ENCODE assay signal across 20 cellular contexts in genomic region chr7:74222851-74223710, GRCh38. TPM values are rescaled to one million over a fixed set of nuclear protein-coding genes. Genes with fewer than 3 reads are reported as not detected.
DNase-seq lines count a peak whose midpoint lies in the region; ATAC-seq and TF ChIP-seq lines count a peak whose summit lies in the region.
"Had no signal": no experiment of that assay in that cellular context is flagged by ENCODE, and none has a peak within 500 bp of the region (broad histone marks: within the 10 kb centered on the region; RNA-seq: fewer than 3 reads in every experiment).

No MANE protein-coding gene starts in this region.

- H2AFZ ChIP-seq in DND-41 (ENCODE audit: low read depth, low read length) (no peak overlapping the region), OCI-LY7 (ENCODE audit: low read length) (no peak overlapping the region)

- H3K27me3 ChIP-seq in DND-41 (ENCODE audit: insufficient read depth, low read length, poor library complexity) (no peaks in the 10 kb centered on the region), upper lobe of right lung (no peaks in the 10 kb centered on the region)
- H3K27me3 ChIP-seq: vagina had no signal

- H3K27ac Mint-ChIP-seq in T-helper 2 cell treated with Interferon-gamma antibody and Interleukin-4, amounts not matched to agents 5 μg/mL and 100 μg/mL, for 36 hours, result peak overlapping the region; percentile 58
- peak overlapping the region; percentile 59 to 69 for H3K27ac Mint-ChIP-seq in natural killer cell

- H3K9ac ChIP-seq in DND-41 (ENCODE audit: low read depth, low read length), result no peak overlapping the region
- H3K9ac ChIP-seq: KMS-11 had no signal

- intact Hi-C loops in OCI-LY7 (cut with micrococcal nuclease; ENCODE audit: unreplicated experiment), result no loop called here
- intact Hi-C loops in natural killer cell (cut with micrococcal nuclease), result no loop called here
- intact Hi-C loops in upper lobe of right lung (cut with DNase I), result no loop called here

- H3K9me3 ChIP-seq in DND-41 (ENCODE audit: insufficient read depth, low read length, severe bottlenecking) (no peaks in the 10 kb centered on the region), OCI-LY7 (ENCODE audit: low read length) (no peaks in the 10 kb centered on the region), upper lobe of right lung (no peaks in the 10 kb centered on the region)
- H3K9me3 ChIP-seq: vagina had no signal

- H3K9me3 Mint-ChIP-seq in T-helper 2 cell treated with Interferon-gamma antibody and Interleukin-4, amounts not matched to agents 5 μg/mL and 100 μg/mL, for 36 hours, result no peaks in the 10 kb centered on the region
- no peaks in the 10 kb centered on the region for H3K9me3 Mint-ChIP-seq in natural killer cell
- H3K9me3 Mint-ChIP-seq: naive thymus-derived CD4-positive, alpha-beta T cell had no signal

- H3K79me2 ChIP-seq in DND-41 (ENCODE audit: insufficient read depth, low read length) (no peaks in the 10 kb centered on the region), OCI-LY7 (ENCODE audit: insufficient read depth, low read depth, low read length) (no peaks in the 10 kb centered on the region)

- H3K27me3 Mint-ChIP-seq in T-helper 2 cell treated with Interferon-gamma antibody and Interleukin-4, amounts not matched to agents 5 μg/mL and 100 μg/mL, for 36 hours (ENCODE audit: low read depth), result no peaks in the 10 kb centered on the region
- no peaks in the 10 kb centered on the region for H3K27me3 Mint-ChIP-seq in natural killer cell (ENCODE audit: low read depth in 2 of 2)
- H3K27me3 Mint-ChIP-seq: naive thymus-derived CD4-positive, alpha-beta T cell had no signal

- H3K4me3 ChIP-seq in DND-41 (ENCODE audit: low read depth in 1 of 2, low read length in 2 of 2), result no peak overlapping the region
- no peak overlapping the region for H3K4me3 ChIP-seq in OCI-LY7 (ENCODE audit: low read depth, low read length, poor library complexity, severe bottlenecking)
- no peak overlapping the region for H3K4me3 ChIP-seq in upper lobe of right lung
- H3K4me3 ChIP-seq: vagina had no signal

- no peak overlapping the region for H3K4me3 Mint-ChIP-seq in T-helper 2 cell treated with Interferon-gamma antibody and Interleukin-4, amounts not matched to agents 5 μg/mL and 100 μg/mL, for 36 hours
- peak overlapping the region; percentile 49 for H3K4me3 Mint-ChIP-seq in natural killer cell
- H3K4me3 Mint-ChIP-seq: naive thymus-derived CD4-positive, alpha-beta T cell had no signal

- no TSS peak for BruUV-seq in OCI-LY7 (replicated peaks; lab: Mats Ljungman, UMichigan)

- H4K20me1 ChIP-seq in DND-41 (ENCODE audit: insufficient read depth, low read length) (no peaks in the 10 kb centered on the region), OCI-LY7 (ENCODE audit: insufficient read depth, low read length) (no peaks in the 10 kb centered on the region)

- H3K4me1 Mint-ChIP-seq in T-helper 2 cell treated with Interferon-gamma antibody and Interleukin-4, amounts not matched to agents 5 μg/mL and 100 μg/mL, for 36 hours (ENCODE audit: low read depth), result peaks cover 11% of the 10 kb centered on the region
- H3K4me1 Mint-ChIP-seq in natural killer cell, result peaks cover 24 to 51% of the 10 kb centered on the region in 2 donors

- peak overlapping the region; percentile 64 for H3K27ac ChIP-seq in DND-41 (ENCODE audit: low read length)
- peak overlapping the region; percentile 30 for H3K27ac ChIP-seq in OCI-LY7 (ENCODE audit: low read depth, low read length, poor library complexity, severe bottlenecking)
- H3K27ac ChIP-seq in upper lobe of right lung, result no peak overlapping the region
- H3K27ac ChIP-seq: KMS-11, vagina had no signal

- no peak; the same call in 2 of the 3 replicates for ATAC-seq in DND-41 (ENCODE audit: insufficient read depth, low read depth)
- ATAC-seq in natural killer cell, result no peak
- ATAC-seq in upper lobe of right lung, result no peak
- ATAC-seq: naive thymus-derived CD4-positive, alpha-beta T cell had no signal

- CTCF ChIA-PET in OCI-LY7 (lab: Charles Lee; ENCODE audit: unreplicated experiment), result no interaction called here

- H3K36me3 Mint-ChIP-seq in T-helper 2 cell treated with Interferon-gamma antibody and Interleukin-4, amounts not matched to agents 5 μg/mL and 100 μg/mL, for 36 hours (ENCODE audit: low read depth), result peaks cover 28% of the 10 kb centered on the region
- H3K36me3 Mint-ChIP-seq in natural killer cell, result no peaks in the 10 kb centered on the region

- H3K36me3 ChIP-seq in DND-41 (ENCODE audit: insufficient read depth, low read length) (peaks cover 33% of the 10 kb centered on the region), OCI-LY7 (ENCODE audit: insufficient read depth, low read length) (peaks cover 49% of the 10 kb centered on the region), upper lobe of right lung (no peaks in the 10 kb centered on the region)
- H3K36me3 ChIP-seq: vagina had no signal

- H3K9me2 ChIP-seq in OCI-LY7 (ENCODE audit: insufficient read depth, low read length), result no peaks in the 10 kb centered on the region

- TF ChIP-seq CTCF in DND-41 (IDR thresholded peaks at IDR 0.05; ENCODE audit: borderline replicate concordance, extremely low read depth, low read length, poor library complexity, severe bottlenecking), result no peak
- TF ChIP-seq CTCF in OCI-LY7 (conservative IDR thresholded peaks at IDR 0.05; ENCODE audit: low read length), result no peak
- no peak for TF ChIP-seq CTCF in natural killer cell (IDR thresholded peaks at IDR 0.05)
- TF ChIP-seq CTCF in upper lobe of right lung (IDR thresholded peaks at IDR 0.05), result no peak

- no peak for DNase-seq in T-helper 2 cell treated with Interferon-gamma antibody and Interleukin-4, amounts not matched to agents 5 μg/mL and 100 μg/mL, for 36 hours (ENCODE audit: low spot score)
- no peak for DNase-seq in T-helper 2 cell
- no peak for DNase-seq in DND-41
- no peak for DNase-seq in OCI-LY7 (ENCODE audit: low spot score)
- no peak for DNase-seq in natural killer cell
- DNase-seq in NOMO-1 treated with dmso at 0.1 percent for 144 hours (lab: John Stamatoyannopoulos, UW; ENCODE audit: unreplicated experiment), result no peak
- no peak for DNase-seq in upper lobe of right lung
- DNase-seq in NCI-H774 (lab: John Stamatoyannopoulos, UW), result no peak
- DNase-seq: activated CD4-positive, CD25-positive, alpha-beta regulatory T cell; activated CD8-positive, alpha-beta memory T cell treated with anti-CD3 and anti-CD28 coated beads for 24 hours; foreskin melanocyte; mesenchymal stem cell; naive thymus-derived CD4-positive, alpha-beta T cell; NCI-H1048; NCI-H2029 treated with DMSO at 0.1 percent for 48 hours; NCI-H510A treated with DMSO at 0.1 percent for 48 hours; SIG-M5; stimulated activated CD4-positive, alpha-beta T cell treated with anti-CD3 and anti-CD28 coated beads, Interleukin-4, amount 100 ng/mL, for 1 hour had no signal

- H3K4me1 ChIP-seq in DND-41 (ENCODE audit: insufficient read depth, low read length), result peaks cover 33% of the 10 kb centered on the region
- peaks cover 38% of the 10 kb centered on the region for H3K4me1 ChIP-seq in OCI-LY7 (ENCODE audit: insufficient read depth, low read length, poor library complexity, severe bottlenecking)
- H3K4me1 ChIP-seq in upper lobe of right lung, result peaks cover 4% of the 10 kb centered on the region
- H3K4me1 ChIP-seq: vagina had no signal

- H3K4me2 ChIP-seq in DND-41 (ENCODE audit: insufficient read depth, low read length) (no peak overlapping the region), OCI-LY7 (ENCODE audit: low read length) (no peak overlapping the region)
- H3K4me2 ChIP-seq: KMS-11 had no signal

- POLR2A ChIA-PET in OCI-LY7 (lab: Charles Lee), result no interaction called here

RNA-seq across cellular contexts. Expression of gene LAT2, which starts 13.3 kb away (rescaled TPM):
- total RNA-seq in OCI-LY7 (2014; rRNA removed; shearing (Covaris generic)), result 41.1 and 48.3 TPM in 2 replicates
- 79.1 and 93.8 TPM in 2 replicates for total RNA-seq in OCI-LY7 (2022)
- total RNA-seq in natural killer cell, result 100 to 1,000 TPM; 124 to 163 (median 145) TPM
- 47.0 TPM for total RNA-seq in upper lobe of right lung

RNA-seq across cellular contexts. Expression of gene RFC2, which starts 31.1 kb away (rescaled TPM):
- 71.3 and 77.4 TPM in 2 replicates for total RNA-seq in OCI-LY7 (2014; rRNA removed; shearing (Covaris generic))
- 77.8 and 79.2 TPM in 2 replicates for total RNA-seq in OCI-LY7 (2022)
- 10 to 100 TPM; 16.9 to 26.5 (median 20.5) TPM for total RNA-seq in natural killer cell
- total RNA-seq in upper lobe of right lung, result 16.3 TPM

RNA-seq across cellular contexts. Expression of gene EIF4H, which starts 48.9 kb away (rescaled TPM):
- 202 and 231 TPM in 2 replicates for total RNA-seq in OCI-LY7 (2014; rRNA removed; shearing (Covaris generic))
- 329 and 345 TPM in 2 replicates for total RNA-seq in OCI-LY7 (2022)
- 100 to 1,000 TPM; 286 to 294 (median 294) TPM for total RNA-seq in natural killer cell
- 218 TPM for total RNA-seq in upper lobe of right lung
